Comparison of ENCODE assay signal across 1 cellular context in the genomic region with DNA sequence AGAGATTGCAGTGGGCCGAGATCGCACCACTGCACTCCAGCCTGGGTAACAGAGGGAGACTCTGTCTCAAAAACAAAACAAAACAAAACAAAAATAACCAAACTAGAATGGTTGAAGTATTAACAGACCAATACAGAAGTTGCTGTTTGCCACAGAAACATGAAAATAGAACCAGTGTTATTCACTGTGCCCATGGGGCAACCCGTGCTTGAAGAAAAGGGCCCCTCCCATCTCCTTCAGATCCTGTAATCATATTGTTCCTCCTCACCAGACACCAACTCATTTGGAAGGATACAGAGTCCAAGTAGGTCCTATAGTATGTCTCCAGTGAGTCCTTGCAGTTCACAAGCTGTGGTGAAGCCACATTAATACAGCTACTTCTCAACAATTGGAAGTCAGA.
TF ChIP-seq lines count a peak whose summit lies in the region.

No MANE protein-coding gene starts in this region.

TF ChIP-seq in GM23338, 12 proteins besides CTCF, POLR2A, EP300 and RAD21 (continued from another document):
- TF ChIP-seq, protein P1, sequence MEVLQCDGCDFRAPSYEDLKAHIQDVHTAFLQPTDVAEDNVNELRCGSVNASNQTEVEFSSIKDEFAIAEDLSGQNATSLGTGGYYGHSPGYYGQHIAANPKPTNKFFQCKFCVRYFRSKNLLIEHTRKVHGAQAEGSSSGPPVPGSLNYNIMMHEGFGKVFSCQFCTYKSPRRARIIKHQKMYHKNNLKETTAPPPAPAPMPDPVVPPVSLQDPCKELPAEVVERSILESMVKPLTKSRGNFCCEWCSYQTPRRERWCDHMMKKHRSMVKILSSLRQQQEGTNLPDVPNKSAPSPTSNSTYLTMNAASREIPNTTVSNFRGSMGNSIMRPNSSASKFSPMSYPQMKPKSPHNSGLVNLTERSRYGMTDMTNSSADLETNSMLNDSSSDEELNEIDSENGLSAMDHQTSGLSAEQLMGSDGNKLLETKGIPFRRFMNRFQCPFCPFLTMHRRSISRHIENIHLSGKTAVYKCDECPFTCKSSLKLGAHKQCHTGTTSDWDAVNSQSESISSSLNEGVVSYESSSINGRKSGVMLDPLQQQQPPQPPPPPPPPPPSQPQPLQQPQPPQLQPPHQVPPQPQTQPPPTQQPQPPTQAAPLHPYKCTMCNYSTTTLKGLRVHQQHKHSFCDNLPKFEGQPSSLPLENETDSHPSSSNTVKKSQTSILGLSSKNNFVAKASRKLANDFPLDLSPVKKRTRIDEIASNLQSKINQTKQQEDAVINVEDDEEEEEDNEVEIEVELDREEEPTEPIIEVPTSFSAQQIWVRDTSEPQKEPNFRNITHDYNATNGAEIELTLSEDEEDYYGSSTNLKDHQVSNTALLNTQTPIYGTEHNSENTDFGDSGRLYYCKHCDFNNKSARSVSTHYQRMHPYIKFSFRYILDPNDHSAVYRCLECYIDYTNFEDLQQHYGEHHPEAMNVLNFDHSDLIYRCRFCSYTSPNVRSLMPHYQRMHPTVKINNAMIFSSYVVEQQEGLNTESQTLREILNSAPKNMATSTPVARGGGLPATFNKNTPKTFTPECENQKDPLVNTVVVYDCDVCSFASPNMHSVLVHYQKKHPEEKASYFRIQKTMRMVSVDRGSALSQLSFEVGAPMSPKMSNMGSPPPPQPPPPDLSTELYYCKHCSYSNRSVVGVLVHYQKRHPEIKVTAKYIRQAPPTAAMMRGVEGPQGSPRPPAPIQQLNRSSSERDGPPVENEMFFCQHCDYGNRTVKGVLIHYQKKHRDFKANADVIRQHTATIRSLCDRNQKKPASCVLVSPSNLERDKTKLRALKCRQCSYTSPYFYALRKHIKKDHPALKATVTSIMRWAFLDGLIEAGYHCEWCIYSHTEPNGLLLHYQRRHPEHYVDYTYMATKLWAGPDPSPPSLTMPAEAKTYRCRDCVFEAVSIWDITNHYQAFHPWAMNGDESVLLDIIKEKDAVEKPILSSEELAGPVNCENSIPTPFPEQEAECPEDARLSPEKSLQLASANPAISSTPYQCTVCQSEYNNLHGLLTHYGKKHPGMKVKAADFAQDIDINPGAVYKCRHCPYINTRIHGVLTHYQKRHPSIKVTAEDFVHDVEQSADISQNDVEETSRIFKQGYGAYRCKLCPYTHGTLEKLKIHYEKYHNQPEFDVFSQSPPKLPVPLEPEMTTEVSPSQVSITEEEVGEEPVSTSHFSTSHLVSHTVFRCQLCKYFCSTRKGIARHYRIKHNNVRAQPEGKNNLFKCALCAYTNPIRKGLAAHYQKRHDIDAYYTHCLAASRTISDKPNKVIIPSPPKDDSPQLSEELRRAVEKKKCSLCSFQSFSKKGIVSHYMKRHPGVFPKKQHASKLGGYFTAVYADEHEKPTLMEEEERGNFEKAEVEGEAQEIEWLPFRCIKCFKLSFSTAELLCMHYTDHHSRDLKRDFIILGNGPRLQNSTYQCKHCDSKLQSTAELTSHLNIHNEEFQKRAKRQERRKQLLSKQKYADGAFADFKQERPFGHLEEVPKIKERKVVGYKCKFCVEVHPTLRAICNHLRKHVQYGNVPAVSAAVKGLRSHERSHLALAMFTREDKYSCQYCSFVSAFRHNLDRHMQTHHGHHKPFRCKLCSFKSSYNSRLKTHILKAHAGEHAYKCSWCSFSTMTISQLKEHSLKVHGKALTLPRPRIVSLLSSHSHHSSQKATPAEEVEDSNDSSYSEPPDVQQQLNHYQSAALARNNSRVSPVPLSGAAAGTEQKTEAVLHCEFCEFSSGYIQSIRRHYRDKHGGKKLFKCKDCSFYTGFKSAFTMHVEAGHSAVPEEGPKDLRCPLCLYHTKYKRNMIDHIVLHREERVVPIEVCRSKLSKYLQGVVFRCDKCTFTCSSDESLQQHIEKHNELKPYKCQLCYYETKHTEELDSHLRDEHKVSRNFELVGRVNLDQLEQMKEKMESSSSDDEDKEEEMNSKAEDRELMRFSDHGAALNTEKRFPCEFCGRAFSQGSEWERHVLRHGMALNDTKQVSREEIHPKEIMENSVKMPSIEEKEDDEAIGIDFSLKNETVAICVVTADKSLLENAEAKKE (CRISPR knock-in tag; IDR thresholded peaks at IDR 0.05): no peak
- TF ChIP-seq CREB1 (CRISPR knock-in tag; IDR thresholded peaks at IDR 0.05; ENCODE audit: low read depth): no peak
- TF ChIP-seq, protein P2, sequence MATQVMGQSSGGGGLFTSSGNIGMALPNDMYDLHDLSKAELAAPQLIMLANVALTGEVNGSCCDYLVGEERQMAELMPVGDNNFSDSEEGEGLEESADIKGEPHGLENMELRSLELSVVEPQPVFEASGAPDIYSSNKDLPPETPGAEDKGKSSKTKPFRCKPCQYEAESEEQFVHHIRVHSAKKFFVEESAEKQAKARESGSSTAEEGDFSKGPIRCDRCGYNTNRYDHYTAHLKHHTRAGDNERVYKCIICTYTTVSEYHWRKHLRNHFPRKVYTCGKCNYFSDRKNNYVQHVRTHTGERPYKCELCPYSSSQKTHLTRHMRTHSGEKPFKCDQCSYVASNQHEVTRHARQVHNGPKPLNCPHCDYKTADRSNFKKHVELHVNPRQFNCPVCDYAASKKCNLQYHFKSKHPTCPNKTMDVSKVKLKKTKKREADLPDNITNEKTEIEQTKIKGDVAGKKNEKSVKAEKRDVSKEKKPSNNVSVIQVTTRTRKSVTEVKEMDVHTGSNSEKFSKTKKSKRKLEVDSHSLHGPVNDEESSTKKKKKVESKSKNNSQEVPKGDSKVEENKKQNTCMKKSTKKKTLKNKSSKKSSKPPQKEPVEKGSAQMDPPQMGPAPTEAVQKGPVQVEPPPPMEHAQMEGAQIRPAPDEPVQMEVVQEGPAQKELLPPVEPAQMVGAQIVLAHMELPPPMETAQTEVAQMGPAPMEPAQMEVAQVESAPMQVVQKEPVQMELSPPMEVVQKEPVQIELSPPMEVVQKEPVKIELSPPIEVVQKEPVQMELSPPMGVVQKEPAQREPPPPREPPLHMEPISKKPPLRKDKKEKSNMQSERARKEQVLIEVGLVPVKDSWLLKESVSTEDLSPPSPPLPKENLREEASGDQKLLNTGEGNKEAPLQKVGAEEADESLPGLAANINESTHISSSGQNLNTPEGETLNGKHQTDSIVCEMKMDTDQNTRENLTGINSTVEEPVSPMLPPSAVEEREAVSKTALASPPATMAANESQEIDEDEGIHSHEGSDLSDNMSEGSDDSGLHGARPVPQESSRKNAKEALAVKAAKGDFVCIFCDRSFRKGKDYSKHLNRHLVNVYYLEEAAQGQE (IDR thresholded peaks at IDR 0.05; ENCODE audit: unreplicated experiment): no peak
- TF ChIP-seq ZNF331 (CRISPR knock-in tag; IDR thresholded peaks at IDR 0.05; ENCODE audit: low read depth): no peak
